ENCODE assay signal across 8 cellular contexts in genomic region chr14:99273724-99274345, GRCh38. TPM values are rescaled to one million over a fixed set of nuclear protein-coding genes. Genes with fewer than 3 reads are reported as not detected.
DNase-seq lines count a peak whose midpoint lies in the region; ATAC-seq and TF ChIP-seq lines count a peak whose summit lies in the region.

No MANE protein-coding gene starts in this region.

- no peaks in the 10 kb centered on the region for H3K4me1 ChIP-seq in MM.1S (ENCODE audit: low read length)
- H3K4me1 ChIP-seq in naive thymus-derived CD4-positive, alpha-beta T cell (ENCODE audit: control insufficient read depth in 2 of 2, insufficient read depth in 2 of 2, low read length in 2 of 2) = peaks cover 6 to 18% of the 10 kb centered on the region in 2 donors

- POLR2A ChIA-PET in CD4-positive, alpha-beta T cell (lab: Charles Lee) = interaction anchor here (0.9 to 64.5 kb wide), 5 partner anchors 56 to 1297 kb away, joined by 3 to 4389 read pairs (median 16); no protein-coding TSS in a partner anchor
- POLR2A ChIA-PET in naive thymus-derived CD4-positive, alpha-beta T cell (lab: Charles Lee) = interaction anchor here (0.6 to 19.1 kb wide), 8 partner anchors 8 to 1135 kb away, joined by 3 to 1374 read pairs (median 110); no protein-coding TSS in a partner anchor

- CTCF ChIA-PET in CD4-positive, alpha-beta T cell (lab: Charles Lee) = interaction anchor here (0.6 to 1.8 kb wide), 8 partner anchors 85 to 1296 kb away, joined by 3 to 9 read pairs (median 4); no protein-coding TSS in a partner anchor
- CTCF ChIA-PET in naive thymus-derived CD4-positive, alpha-beta T cell (lab: Charles Lee) = no interaction called here

- no peaks in the 10 kb centered on the region for H3K27me3 ChIP-seq in CD4-positive, alpha-beta T cell (ENCODE audit: control insufficient read depth, insufficient read depth, low read length)
- H3K27me3 ChIP-seq in MM.1S (replicated peaks; ENCODE audit: insufficient read depth, low read length) = no peaks in the 10 kb centered on the region
- peaks cover 45% of the 10 kb centered on the region for H3K27me3 ChIP-seq in brain microvascular endothelial cell (replicated peaks)
- H3K27me3 ChIP-seq in naive thymus-derived CD4-positive, alpha-beta T cell (ENCODE audit: control insufficient read depth in 2 of 2, insufficient read depth in 2 of 2, low read length in 2 of 2) = no peaks in the 10 kb centered on the region

- no peaks in the 10 kb centered on the region for H3K9me3 ChIP-seq in CD4-positive, alpha-beta T cell (ENCODE audit: control insufficient read depth, low read length)
- no peaks in the 10 kb centered on the region for H3K9me3 ChIP-seq in MM.1S (replicated peaks; ENCODE audit: insufficient read depth, low read length)
- no peaks in the 10 kb centered on the region for H3K9me3 ChIP-seq in naive thymus-derived CD4-positive, alpha-beta T cell (ENCODE audit: control insufficient read depth in 2 of 3, low read length in 3 of 3)

- H3K4me3 ChIP-seq in MM.1S (ENCODE audit: low read length) (no peak overlapping the region), brain microvascular endothelial cell (ENCODE audit: low read depth, low read length) (peak overlapping the region; percentile 36)
- peak overlapping the region; percentile 94 for H3K4me3 ChIP-seq in naive thymus-derived CD4-positive, alpha-beta T cell (ENCODE audit: low read length)

- no peak overlapping the region for H3K9ac ChIP-seq in MM.1S (ENCODE audit: low read length)

- no peaks in the 10 kb centered on the region for H4K20me1 ChIP-seq in MM.1S (ENCODE audit: insufficient read depth, low read length)

- H3K27ac ChIP-seq in CD4-positive, alpha-beta T cell (ENCODE audit: low read depth, low read length) = no peak overlapping the region
- H3K27ac ChIP-seq in MM.1S (ENCODE audit: low read length) (no peak overlapping the region), brain microvascular endothelial cell (no peak overlapping the region)
- H3K27ac ChIP-seq in naive thymus-derived CD4-positive, alpha-beta T cell (ENCODE audit: low read depth, low read length) = peak overlapping the region; percentile 98

- H2AFZ ChIP-seq in MM.1S (ENCODE audit: low read length) = 0 out of 2 replicates have a peak overlapping the region, but pooled peaks have one; percentile 23

- no peaks in the 10 kb centered on the region for H3K9me3 Mint-ChIP-seq in CD4-positive, alpha-beta T cell
- peaks cover 0 to 19% (median 0%) of the 10 kb centered on the region in 11 donors for H3K9me3 Mint-ChIP-seq in naive thymus-derived CD4-positive, alpha-beta T cell

- peak overlapping the region; percentile 58 for H3K27ac Mint-ChIP-seq in CD4-positive, alpha-beta T cell
- peak overlapping the region; percentile 53 to 84 (median 77) for H3K27ac Mint-ChIP-seq in naive thymus-derived CD4-positive, alpha-beta T cell

- H3K36me3 ChIP-seq in MM.1S (replicated peaks; ENCODE audit: insufficient read depth, low read length) = no peaks in the 10 kb centered on the region
- H3K36me3 ChIP-seq in brain microvascular endothelial cell (replicated peaks) = no peaks in the 10 kb centered on the region
- H3K36me3 ChIP-seq in naive thymus-derived CD4-positive, alpha-beta T cell (ENCODE audit: control insufficient read depth in 2 of 3, insufficient read depth in 3 of 3, low read length in 3 of 3) = peaks cover 0 to 24% (median 2%) of the 10 kb centered on the region in 3 experiments

- peaks cover 52% of the 10 kb centered on the region for H3K4me1 Mint-ChIP-seq in CD4-positive, alpha-beta T cell (ENCODE audit: low read depth)
- H3K4me1 Mint-ChIP-seq in naive thymus-derived CD4-positive, alpha-beta T cell = peaks cover 25 to 62% (median 45%) of the 10 kb centered on the region in 7 donors

- H3K79me2 ChIP-seq in MM.1S (ENCODE audit: low read length) = no peaks in the 10 kb centered on the region

- no peaks in the 10 kb centered on the region for H3K9me2 ChIP-seq in MM.1S (replicated peaks; ENCODE audit: insufficient read depth, low read length)

- ATAC-seq in CD4-positive, alpha-beta T cell (ENCODE audit: poor library complexity) = no peak
- ATAC-seq in naive thymus-derived CD4-positive, alpha-beta T cell = no peak
- ATAC-seq in HG03432 (IDR thresholded peaks at IDR 0.05; ENCODE audit: unreplicated experiment) = no peak
- no peak for ATAC-seq in HG03175 (IDR thresholded peaks at IDR 0.05; ENCODE audit: unreplicated experiment)
- no peak for ATAC-seq in GM18858 (IDR thresholded peaks at IDR 0.05; ENCODE audit: unreplicated experiment)

- TF ChIP-seq CTCF in CD4-positive, alpha-beta T cell (IDR thresholded peaks at IDR 0.05) = no peak
- TF ChIP-seq CTCF in MM.1S (IDR thresholded peaks at IDR 0.05; ENCODE audit: low read length) (no peak), brain microvascular endothelial cell (IDR thresholded peaks at IDR 0.05; ENCODE audit: low read depth, low read length, missing control alignments) (no peak)

- peak overlapping the region; percentile 84 for H3K4me3 Mint-ChIP-seq in CD4-positive, alpha-beta T cell
- H3K4me3 Mint-ChIP-seq in naive thymus-derived CD4-positive, alpha-beta T cell = peak overlapping the region; percentile 81 to 99 (median 92)

- in situ Hi-C loops in brain microvascular endothelial cell (cut with HindIII; ENCODE audit: low pct_ligation_motif_present, low sequenced_read_pairs) = no loop called here

- peaks cover 30% of the 10 kb centered on the region for H3K36me3 Mint-ChIP-seq in CD4-positive, alpha-beta T cell (ENCODE audit: low read depth)
- peaks cover 4 to 18% (median 10%) of the 10 kb centered on the region in 5 donors for H3K36me3 Mint-ChIP-seq in naive thymus-derived CD4-positive, alpha-beta T cell

- peak overlapping the region; percentile 82; the same call in 1 of the 2 replicates for H3K4me2 ChIP-seq in MM.1S (ENCODE audit: low read depth, low read length)

- intact Hi-C loops in CD4-positive, alpha-beta T cell (cut with DNase I, micrococcal nuclease) = loop anchor here (2.0 to 10.0 kb wide), 8 partner anchors 832 to 1977 kb away; no protein-coding TSS in a partner anchor
- intact Hi-C loops in naive thymus-derived CD4-positive, alpha-beta T cell (cut with micrococcal nuclease) = loop anchor here (2.0 to 10.0 kb wide), 11 partner anchors 141 to 1815 kb away; no protein-coding TSS in a partner anchor

- no peaks in the 10 kb centered on the region for H3F3A ChIP-seq in MM.1S (ENCODE audit: insufficient read depth, low read length)

- DNase-seq in CD4-positive, alpha-beta T cell = peak in 1 of 10 experiments; percentile 45
- DNase-seq in MM.1S (no peak), brain microvascular endothelial cell (no peak)
- peak in 3 of 9 donors; percentile 18 to 57 (median 19) for DNase-seq in naive thymus-derived CD4-positive, alpha-beta T cell
- no peak for DNase-seq in activated effector memory CD4-positive, alpha-beta T cell treated with Interleukin-2 at 50 U/mL for 16 hours

- peaks cover 5% of the 10 kb centered on the region for H3K27me3 Mint-ChIP-seq in CD4-positive, alpha-beta T cell
- peaks cover 0 to 39% (median 0%) of the 10 kb centered on the region in 5 donors for H3K27me3 Mint-ChIP-seq in naive thymus-derived CD4-positive, alpha-beta T cell

RNA-seq across cellular contexts. Expression of gene BCL11B, which starts 1.8 kb away (rescaled TPM):
- total RNA-seq in CD4-positive, alpha-beta T cell = 100 to 1,000 TPM; 244 to 254 TPM
- 100 to 1,000 TPM in 4 of 5 experiments, 10 to 100 TPM in 1; 96.3 to 269 (median 223) TPM for total RNA-seq in naive thymus-derived CD4-positive, alpha-beta T cell
- polyA plus RNA-seq in naive thymus-derived CD4-positive, alpha-beta T cell = 10 to 100 TPM; 10.9 to 11.6 TPM
